21 cellular contexts compared by ENCODE assay signal in genomic region chr12:97616936-97617335, GRCh38.
"Had no signal": no experiment of that assay in that cellular context is flagged by ENCODE, and none has a peak within 500 bp of the region (broad histone marks: within the 10 kb centered on the region; RNA-seq: fewer than 3 reads in every experiment).

No MANE protein-coding gene starts in this region.

- H3K36me3 ChIP-seq: brain microvascular endothelial cell, heart right ventricle, thoracic aorta, upper lobe of right lung had no signal

- H3K27me3 ChIP-seq: brain microvascular endothelial cell, heart right ventricle, upper lobe of right lung had no signal

- H3K4me3 Mint-ChIP-seq: activated CD8-positive, alpha-beta T cell treated with anti-CD3 and anti-CD28 coated beads for 36 hours; activated T-cell treated with anti-CD3 and anti-CD28 coated beads, Interleukin-2, amount 50 U/mL, for 4 hours; naive thymus-derived CD8-positive, alpha-beta T cell; stimulated activated naive CD8-positive, alpha-beta T cell treated with anti-CD3 and anti-CD28 coated beads, Interleukin-15, Interleukin-2, amounts not matched to agents 100 ng/mL and 50 ng/mL, for 24 hours; WTC11 had no signal

- H3K9me3 ChIP-seq: thoracic aorta, upper lobe of right lung had no signal

- H3K4me3 ChIP-seq: heart right ventricle, thoracic aorta, upper lobe of right lung had no signal

- DNase-seq: activated CD4-positive, alpha-beta T cell treated with anti-CD3 and anti-CD28 coated beads for 4 hours; activated CD8-positive, alpha-beta T cell treated with anti-CD3 and anti-CD28 coated beads for 36 hours; activated effector memory CD4-positive, alpha-beta T cell treated with anti-CD3 and anti-CD28 coated beads, Interleukin-2, amount 50 U/mL, for 16 hours; activated T-cell treated with anti-CD3 and anti-CD28 coated beads, Interleukin-2, amount 50 U/mL, for 4 hours; brain microvascular endothelial cell; cerebellar nuclear complex; dermis blood vessel endothelial cell; foreskin melanocyte; heart right ventricle; naive thymus-derived CD8-positive, alpha-beta T cell; right cardiac atrium; small intestine; T-helper 2 cell; upper lobe of right lung had no signal

- H3K4me1 ChIP-seq: heart right ventricle, upper lobe of right lung had no signal

- H3K4me1 Mint-ChIP-seq: naive thymus-derived CD8-positive, alpha-beta T cell; WTC11 had no signal

- H3K27ac ChIP-seq: brain microvascular endothelial cell, epithelial cell of prostate, heart right ventricle, thoracic aorta, upper lobe of right lung had no signal

- H3K27me3 Mint-ChIP-seq: activated CD8-positive, alpha-beta T cell treated with anti-CD3 and anti-CD28 coated beads for 36 hours; progenitor cell of endocrine pancreas; stimulated activated naive CD8-positive, alpha-beta T cell treated with anti-CD3 and anti-CD28 coated beads, Interleukin-15, Interleukin-2, amounts not matched to agents 100 ng/mL and 50 ng/mL, for 24 hours had no signal

- ATAC-seq: activated CD8-positive, alpha-beta T cell treated with anti-CD3 and anti-CD28 coated beads for 36 hours; activated naive CD4-positive, alpha-beta T cell treated with anti-CD3 and anti-CD28 coated beads, Interleukin-2, amount 50 U/mL, for 72 hours; activated T-cell treated with anti-CD3 and anti-CD28 coated beads, Interleukin-2, amount 50 U/mL, for 4 hours; heart right ventricle; left lobe of liver; naive thymus-derived CD8-positive, alpha-beta T cell; right cardiac atrium; upper lobe of right lung; WTC11 had no signal

- H3K27ac Mint-ChIP-seq: activated CD8-positive, alpha-beta T cell treated with anti-CD3 and anti-CD28 coated beads for 36 hours; activated naive CD4-positive, alpha-beta T cell treated with anti-CD3 and anti-CD28 coated beads, Interleukin-2, amount 50 U/mL, for 72 hours; naive thymus-derived CD8-positive, alpha-beta T cell; progenitor cell of endocrine pancreas; stimulated activated naive CD8-positive, alpha-beta T cell treated with anti-CD3 and anti-CD28 coated beads, Interleukin-15, Interleukin-2, amounts not matched to agents 100 ng/mL and 50 ng/mL, for 24 hours; WTC11 had no signal

- H3K36me3 Mint-ChIP-seq: activated naive CD4-positive, alpha-beta T cell treated with anti-CD3 and anti-CD28 coated beads, Interleukin-2, amount 50 U/mL, for 72 hours; naive thymus-derived CD8-positive, alpha-beta T cell; WTC11 had no signal
